In genomic region chr19:13747098-13747453, GRCh38 we compare ENCODE assay signal across 8 cellular contexts. TPM values are rescaled to one million over a fixed set of nuclear protein-coding genes. Genes with fewer than 3 reads are reported as not detected.
DNase-seq lines count a peak whose midpoint lies in the region; ATAC-seq and TF ChIP-seq lines count a peak whose summit lies in the region.

No MANE protein-coding gene starts in this region.

- H3K4ac ChIP-seq in trophoblast cell (ENCODE audit: low read depth, low read length) = no peak overlapping the region

- no peak for ATAC-seq in DND-41 (ENCODE audit: insufficient read depth, low read depth)

- TF ChIP-seq CTCF in DND-41 (IDR thresholded peaks at IDR 0.05; ENCODE audit: borderline replicate concordance, extremely low read depth, low read length, poor library complexity, severe bottlenecking) (no peak), Peyer's patch (IDR thresholded peaks at IDR 0.05) (no peak)

- H3K36me3 ChIP-seq in DND-41 (ENCODE audit: insufficient read depth, low read length) (peaks cover 14% of the 10 kb centered on the region), Peyer's patch (peaks cover 0 to 12% (median 0%) of the 10 kb centered on the region in 3 donors), esophagus (ENCODE audit: control insufficient read depth in 2 of 2, insufficient read depth in 2 of 2, low read length in 1 of 2) (peaks cover 0 to 4% of the 10 kb centered on the region in 2 donors), trophoblast cell (ENCODE audit: control insufficient read depth in 1 of 2, insufficient read depth in 2 of 2, low read length in 2 of 2) (peaks cover 4 to 9% of the 10 kb centered on the region in 2 experiments)

- H3K79me2 ChIP-seq in DND-41 (ENCODE audit: insufficient read depth, low read length) = peaks cover 39% of the 10 kb centered on the region
- peaks cover 8% of the 10 kb centered on the region for H3K79me2 ChIP-seq in trophoblast cell (ENCODE audit: control insufficient read depth, insufficient read depth, low read length, poor library complexity)

- H3K14ac ChIP-seq in trophoblast cell (ENCODE audit: low read length) = no peak overlapping the region

- H2BK120ac ChIP-seq in trophoblast cell (ENCODE audit: insufficient read depth, low read length, poor library complexity) = no peak overlapping the region

- H3K4me2 ChIP-seq in DND-41 (ENCODE audit: insufficient read depth, low read length) (peak overlapping the region; percentile 95), trophoblast cell (ENCODE audit: low read length) (peak overlapping the region; percentile 49)

- H3K9me3 ChIP-seq in DND-41 (ENCODE audit: insufficient read depth, low read length, severe bottlenecking) (no peaks in the 10 kb centered on the region), Peyer's patch (no peaks in the 10 kb centered on the region), esophagus (ENCODE audit: control insufficient read depth in 2 of 2, insufficient read depth in 1 of 2, low read depth in 1 of 2, low read length in 1 of 2) (no peaks in the 10 kb centered on the region), trophoblast cell (ENCODE audit: insufficient read depth, low read depth, low read length) (peaks cover 2% of the 10 kb centered on the region)

- no peak for TF ChIP-seq POLR2A in Peyer's patch (IDR thresholded peaks at IDR 0.05)

- H3K9ac ChIP-seq in DND-41 (ENCODE audit: low read depth, low read length) = peak overlapping the region; percentile 42
- no peak overlapping the region for H3K9ac ChIP-seq in trophoblast cell (ENCODE audit: low read length)

- H2AFZ ChIP-seq in DND-41 (ENCODE audit: low read depth, low read length) (peak overlapping the region; percentile 76), trophoblast cell (ENCODE audit: insufficient read depth, low read length, poor library complexity) (peak overlapping the region; percentile 47)

- peak overlapping the region; percentile 85 to 94 for H3K4me3 ChIP-seq in DND-41 (ENCODE audit: low read depth in 1 of 2, low read length in 2 of 2)
- H3K4me3 ChIP-seq in Peyer's patch = peak overlapping the region; percentile 64 to 87 (median 76)
- peak overlapping the region; percentile 69 to 93 for H3K4me3 ChIP-seq in esophagus (ENCODE audit: low read depth in 1 of 2, low read length in 2 of 2)
- H3K4me3 ChIP-seq in trophoblast cell (ENCODE audit: low read depth, low read length) = no peak overlapping the region

- no peaks in the 10 kb centered on the region for H3K27me3 ChIP-seq in DND-41 (ENCODE audit: insufficient read depth, low read length, poor library complexity)
- no peaks in the 10 kb centered on the region for H3K27me3 ChIP-seq in Peyer's patch
- no peaks in the 10 kb centered on the region for H3K27me3 ChIP-seq in esophagus (ENCODE audit: control insufficient read depth in 1 of 2, insufficient read depth in 2 of 2, low read length in 2 of 2)
- no peaks in the 10 kb centered on the region for H3K27me3 ChIP-seq in trophoblast cell (ENCODE audit: insufficient read depth, low read length)

- WGBS in esophagus, 2 donors = 90 to 91% methylated on average over 8 of the region's 8 CpGs
- WGBS in trophoblast cell (ENCODE audit: extremely low coverage, insufficient coverage, insufficient read length) = no CpG with 5 or more reads among the region's 8 CpGs

- no peak overlapping the region for H2AK5ac ChIP-seq in trophoblast cell (ENCODE audit: low read length)

- peak overlapping the region; percentile 55 for H3K27ac ChIP-seq in DND-41 (ENCODE audit: low read length)
- peak overlapping the region; percentile 81 to 93 (median 90) for H3K27ac ChIP-seq in Peyer's patch
- peak overlapping the region; percentile 94 to 98 for H3K27ac ChIP-seq in esophagus (ENCODE audit: low read depth in 2 of 2, low read length in 1 of 2)
- H3K27ac ChIP-seq in trophoblast cell (ENCODE audit: low read depth, low read length) = no peak overlapping the region
- H3K27ac ChIP-seq in substantia nigra (ENCODE audit: low read depth, low read length, poor library complexity, severe bottlenecking) = no peak overlapping the region

- H3K18ac ChIP-seq in trophoblast cell (ENCODE audit: low read length) = no peak overlapping the region

- H3K23ac ChIP-seq in trophoblast cell (ENCODE audit: low read length) = no peak overlapping the region

- peaks cover 7% of the 10 kb centered on the region; the same call in 1 of the 2 replicates for H4K20me1 ChIP-seq in DND-41 (ENCODE audit: insufficient read depth, low read length)

- H3K79me1 ChIP-seq in trophoblast cell (ENCODE audit: low read length) = peaks cover 7% of the 10 kb centered on the region

- H2BK5ac ChIP-seq in trophoblast cell (ENCODE audit: low read depth, low read length, poor library complexity) = no peak overlapping the region

- H4K12ac ChIP-seq in trophoblast cell (ENCODE audit: low read depth, low read length) = peak overlapping the region; percentile 22

- H4K8ac ChIP-seq in trophoblast cell (ENCODE audit: low read depth, low read length) = peak overlapping the region; percentile 77

- DNase-seq in DND-41 (no peak), Peyer's patch (no peak), trophoblast cell (no peak), EL (no peak), substantia nigra (lab: John Stamatoyannopoulos, UW) (no peak), iPS-NIHi11 (ENCODE audit: low spot score) (no peak), NCI-H187 (lab: John Stamatoyannopoulos, UW) (no peak)

- H4K91ac ChIP-seq in trophoblast cell (ENCODE audit: low read depth, low read length) = no peak overlapping the region

- H3K4me1 ChIP-seq in DND-41 (ENCODE audit: insufficient read depth, low read length) (peaks cover 35% of the 10 kb centered on the region), Peyer's patch (peaks cover 0 to 19% (median 0%) of the 10 kb centered on the region in 4 donors), esophagus (ENCODE audit: control insufficient read depth in 2 of 2, insufficient read depth in 2 of 2, low read length in 1 of 2) (no peaks in the 10 kb centered on the region), trophoblast cell (ENCODE audit: control insufficient read depth in 1 of 2, insufficient read depth in 2 of 2, low read length in 2 of 2) (peaks cover 4 to 5% of the 10 kb centered on the region in 2 experiments)

- no peak overlapping the region for H2BK12ac ChIP-seq in trophoblast cell (ENCODE audit: low read length)

RNA-seq across cellular contexts. Expression of gene MRI1, which starts 17.2 kb away (rescaled TPM):
- 100 to 1,000 TPM in 2 of 4 donors, 10 to 100 TPM in 2; 59.2 to 126 (median 95.7) TPM for total RNA-seq in Peyer's patch
- 10 to 100 TPM; 17.7 to 28.9 TPM for polyA plus RNA-seq in esophagus
- 24.5 and 25.8 TPM in 2 replicates for polyA plus RNA-seq in trophoblast cell (2013)

RNA-seq across cellular contexts. Expression of gene C19orf53, which starts 27.2 kb away (rescaled TPM):
- total RNA-seq in Peyer's patch = 100 to 1,000 TPM in 1 of 4 donors, 10 to 100 TPM in 3; 71.3 to 148 (median 84.3) TPM
- 100 to 1,000 TPM; 135 to 174 TPM for polyA plus RNA-seq in esophagus
- 270 and 271 TPM in 2 replicates for polyA plus RNA-seq in trophoblast cell (2013)

RNA-seq across cellular contexts. Expression of gene ZSWIM4, which starts 48.2 kb away (rescaled TPM):
- 1 to 10 TPM; 1.6 to 9.1 (median 5.8) TPM for total RNA-seq in Peyer's patch
- 10 to 100 TPM; 10.1 to 17.0 TPM for polyA plus RNA-seq in esophagus
- 13.1 and 14.3 TPM in 2 replicates for polyA plus RNA-seq in trophoblast cell (2013)

Comparison
In these comparisons a context has a peak if more than half of its experiments do, and no peak if none do; other contexts are left out.
1. H3K27ac ChIP-seq: peak in DND-41 (single experiment), Peyer's patch (4 of 4) and esophagus (2 of 2); none in trophoblast cell (single experiment) and substantia nigra (single experiment).